In the genomic region with DNA sequence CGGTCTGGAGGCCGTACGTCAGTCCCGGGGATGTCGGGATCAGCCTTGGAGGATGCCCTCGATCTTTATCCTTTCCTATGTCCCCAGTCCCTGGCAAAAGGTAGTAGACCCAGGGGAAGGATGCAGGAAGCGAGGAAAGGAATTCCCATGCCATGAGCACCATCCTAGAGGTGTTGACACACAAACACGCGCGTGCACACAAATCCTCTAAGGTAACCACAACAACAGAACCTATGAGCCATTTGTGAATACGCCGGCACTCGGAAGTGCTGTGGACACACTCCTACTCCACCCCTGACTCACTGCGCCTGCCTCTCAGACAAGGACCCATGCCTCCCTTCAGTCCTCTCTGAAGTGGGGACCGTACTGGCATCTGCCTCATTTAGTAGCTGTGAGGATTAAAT, we compare ENCODE assay signal across 8 cellular contexts. TPM values are rescaled to one million over a fixed set of nuclear protein-coding genes. Genes with fewer than 3 reads are reported as not detected.
DNase-seq lines count a peak whose midpoint lies in the region; FAIRE-seq and TF ChIP-seq lines count a peak whose summit lies in the region.

No MANE protein-coding gene starts in this region.

- peak overlapping the region; percentile 86 for H3K9ac ChIP-seq in keratinocyte (ENCODE audit: control insufficient read depth, extremely low read depth, insufficient read depth, low read length)

- H3K9me1 ChIP-seq in keratinocyte (ENCODE audit: control insufficient read depth, extremely low read depth, insufficient read depth, low read length) = no peaks in the 10 kb centered on the region

- H3K4me3 ChIP-seq in keratinocyte (ENCODE audit: control insufficient read depth in 2 of 3, extremely low read depth in 1 of 3, insufficient read depth in 2 of 3, low read depth in 1 of 3, low read length in 3 of 3) = peak overlapping the region; percentile 54 to 80 (median 70)

- peaks cover 12% of the 10 kb centered on the region for H3K4me1 ChIP-seq in keratinocyte (ENCODE audit: control insufficient read depth, extremely low read depth, insufficient read depth, low read length)

- H3K36me3 ChIP-seq in keratinocyte (ENCODE audit: control insufficient read depth in 2 of 2, extremely low read depth in 1 of 2, insufficient read depth in 2 of 2, low read length in 2 of 2) = no peaks in the 10 kb centered on the region

- TF ChIP-seq CTCF in keratinocyte (optimal IDR thresholded peaks at IDR 0.05 in 1 of 3, IDR thresholded peaks at IDR 0.05 in 1 of 3, conservative IDR thresholded peaks at IDR 0.05 in 1 of 3; ENCODE audit: extremely low read depth in 1 of 3, insufficient read depth in 2 of 3, low read length in 3 of 3) = no peak

- H2AFZ ChIP-seq in keratinocyte (ENCODE audit: control insufficient read depth, low read length) = peak overlapping the region; percentile 84

- peak; percentile 78 for FAIRE-seq in keratinocyte (lab: Jason Lieb, UNC)

- H3K9me3 ChIP-seq in keratinocyte (ENCODE audit: control insufficient read depth, low read depth, low read length) = no peaks in the 10 kb centered on the region

- peaks cover 22% of the 10 kb centered on the region for H3K27me3 ChIP-seq in keratinocyte (ENCODE audit: control insufficient read depth, extremely low read depth, insufficient read depth, low read length)

- H3K4me2 ChIP-seq in keratinocyte (ENCODE audit: control insufficient read depth, extremely low read depth, insufficient read depth, low read depth, low read length) = peak overlapping the region; percentile 83

- dilution Hi-C loops in keratinocyte (cut with MboI; ENCODE audit: extremely low pct_ligation_motif_present, low sequenced_read_pairs) = no loop called here

- DNase-seq in NCI-H1417 (lab: John Stamatoyannopoulos, UW) (peak in 2 of 3 experiments; percentile 28 to 79), NCI-H1417 treated with DMSO at 0.1 percent for 48 hours (lab: John Stamatoyannopoulos, UW) (no peak), NOMO-1 treated with dmso at 0.1 percent for 144 hours (lab: John Stamatoyannopoulos, UW; ENCODE audit: unreplicated experiment) (peak; percentile 28), keratinocyte (ENCODE audit: low read depth, low spot score) (no peak), NCI-H1694 treated with DMSO at 0.1 percent for 48 hours (lab: John Stamatoyannopoulos, UW) (no peak), SKM-1 (lab: John Stamatoyannopoulos, UW; ENCODE audit: unreplicated experiment) (no peak)
- peak; percentile 58 to 62 for DNase-seq in stimulated activated CD4-positive, alpha-beta T cell treated with anti-CD3 and anti-CD28 coated beads, Interleukin-2, amount 100 ng/mL, for 24 hours

- H3K79me2 ChIP-seq in keratinocyte (ENCODE audit: control insufficient read depth, insufficient read depth, low read length) = no peaks in the 10 kb centered on the region

- H4K20me1 ChIP-seq in keratinocyte (ENCODE audit: control insufficient read depth, extremely low read depth, insufficient read depth, low read length) = no peaks in the 10 kb centered on the region

- H3K27ac ChIP-seq in angular gyrus (ENCODE audit: low read depth, low read length) (peak overlapping the region; percentile 57), keratinocyte (ENCODE audit: control insufficient read depth, insufficient read depth, low read length) (no peak overlapping the region)

RNA-seq across cellular contexts. Expression of gene MLPH, which starts 11.3 kb away (rescaled TPM):
- 0.67 to 1.8 TPM (median 1.0 TPM) in 3 replicates for polyA plus RNA-seq in keratinocyte
- polyA plus RNA-seq in keratinocyte (2011; ENCODE audit: low read depth) = 3.4 TPM
- polyA plus RNA-seq in keratinocyte (2011; cell fraction: cytosol; rRNA removed) = 0.67 and 0.70 TPM in 2 replicates
- 2.4 and 2.5 TPM in 2 replicates for polyA plus RNA-seq in keratinocyte (2011; cell fraction: nucleus; rRNA removed)
- 0.83 and 5.8 TPM in 2 replicates for polyA plus RNA-seq in keratinocyte (2012; ENCODE audit: low replicate concordance)
- 1.9 to 3.7 TPM (median 3.0 TPM) in 3 replicates for polyA minus RNA-seq in keratinocyte
- polyA minus RNA-seq in keratinocyte (2011; cell fraction: cytosol; rRNA and poly(A)+ RNA removed) = 3.5 TPM
- 1.3 and 1.6 TPM in 2 replicates for polyA minus RNA-seq in keratinocyte (2011; cell fraction: nucleus; rRNA and poly(A)+ RNA removed)

Comparison
In these comparisons a context has a peak if more than half of its experiments do, and no peak if none do; other contexts are left out.
1. DNase-seq: peak in NCI-H1417 (2 of 3), NOMO-1 treated with dmso at 0.1 percent for 144 hours (single experiment) and stimulated activated CD4-positive, alpha-beta T cell treated with anti-CD3 and anti-CD28 coated beads, Interleukin-2, amount 100 ng/mL, for 24 hours (2 of 2); none in NCI-H1417 treated with DMSO at 0.1 percent for 48 hours (single experiment), keratinocyte (single experiment), NCI-H1694 treated with DMSO at 0.1 percent for 48 hours (single experiment) and SKM-1 (single experiment).